30 cellular contexts compared by ENCODE assay signal in the genomic region with DNA sequence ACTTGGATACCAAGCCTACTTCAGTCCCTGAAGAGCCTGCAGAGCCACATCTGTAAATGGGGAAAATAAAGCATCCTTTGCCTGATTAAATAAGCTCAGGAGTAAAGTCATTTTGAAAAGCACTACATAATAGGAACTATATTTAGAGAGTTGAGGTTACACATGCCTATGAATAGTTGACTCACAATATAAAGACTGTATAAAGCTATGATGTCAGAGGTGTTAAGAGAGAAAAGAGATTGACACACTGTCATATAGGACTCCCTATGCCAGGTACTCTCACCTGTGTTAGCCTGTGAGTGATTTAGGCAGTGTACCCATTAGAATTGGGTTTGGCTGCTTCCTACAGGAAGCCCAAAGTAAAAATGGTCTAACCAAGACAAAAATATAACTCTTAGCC.
"Had no signal": no experiment of that assay in that cellular context is flagged by ENCODE, and none has a peak within 500 bp of the region (broad histone marks: within the 10 kb centered on the region; RNA-seq: fewer than 3 reads in every experiment).

No MANE protein-coding gene starts in this region.

- H3K36me3 Mint-ChIP-seq: activated CD4-positive, alpha-beta memory T cell treated with anti-CD3 and anti-CD28 coated beads for 36 hours; activated CD8-positive, alpha-beta memory T cell treated with anti-CD3 and anti-CD28 coated beads, Interleukin-2, amount 10 ng/mL, durations not matched to agents 7 days and 5 days; activated naive CD8-positive, alpha-beta T cell; brain; WTC11 had no signal

- FAIRE-seq: colon had no signal

- H3K4me1 ChIP-seq: ascending aorta, breast epithelium, esophagus muscularis mucosa, foreskin keratinocyte, gastrocnemius medialis, heart left ventricle had no signal

- H3K79me2 ChIP-seq: hepatocyte had no signal

- DNase-seq: activated CD4-positive, alpha-beta memory T cell treated with anti-CD3 and anti-CD28 coated beads for 36 hours; activated CD4-positive, alpha-beta T cell treated with anti-CD3 and anti-CD28 coated beads for 1 hour; activated CD4-positive, alpha-beta T cell treated with anti-CD3 and anti-CD28 coated beads, Interleukin-2, amount 10 ng/mL, durations not matched to agents 24 days and 14 days; activated CD8-positive, alpha-beta memory T cell treated with anti-CD3 and anti-CD28 coated beads, Interleukin-2, amount 10 ng/mL, durations not matched to agents 7 days and 5 days; activated CD8-positive, alpha-beta memory T cell treated with anti-CD3 and anti-CD28 coated beads, Interleukin-2, amount 50 U/mL, for 4 hours; activated CD8-positive, alpha-beta T cell treated with anti-CD3 and anti-CD28 coated beads, Interleukin-2, amount 10 ng/mL, durations not matched to agents 7 days and 5 days; activated effector memory CD4-positive, alpha-beta T cell treated with anti-CD3 and anti-CD28 coated beads, Interleukin-2, amount 50 U/mL, for 16 hours; activated naive CD4-positive, alpha-beta T cell treated with anti-CD3 and anti-CD28 coated beads for 36 hours; activated T-cell treated with anti-CD3 and anti-CD28 coated beads, Interleukin-2, amount 50 U/mL, for 24 hours; caudate nucleus; cortex of kidney; dermis blood vessel endothelial cell; effector CD4-positive, alpha-beta T cell; effector memory CD8-positive, alpha-beta T cell; erythroblast; foreskin keratinocyte; gastrocnemius medialis; glutamatergic neuron; heart left ventricle; T-helper 2 cell had no signal

- H3K4me3 ChIP-seq: ascending aorta, breast epithelium, esophagus muscularis mucosa, gastrocnemius medialis, heart left ventricle, hepatocyte had no signal

- ATAC-seq: activated CD8-positive, alpha-beta memory T cell treated with anti-CD3 and anti-CD28 coated beads, Interleukin-2, amount 10 ng/mL, durations not matched to agents 7 days and 5 days; activated CD8-positive, alpha-beta T cell treated with anti-CD3 and anti-CD28 coated beads, Interleukin-2, amount 10 ng/mL, durations not matched to agents 7 days and 5 days; effector memory CD8-positive, alpha-beta T cell; foreskin keratinocyte; gastrocnemius medialis; heart left ventricle; WTC11 had no signal

- H3K9me3 Mint-ChIP-seq: activated CD4-positive, alpha-beta memory T cell treated with anti-CD3 and anti-CD28 coated beads for 36 hours; activated CD4-positive, alpha-beta T cell treated with anti-CD3 and anti-CD28 coated beads, Interleukin-2, amount 10 ng/mL, durations not matched to agents 24 days and 14 days; activated naive CD4-positive, alpha-beta T cell treated with anti-CD3 and anti-CD28 coated beads for 36 hours; activated T-cell treated with anti-CD3 and anti-CD28 coated beads, Interleukin-2, amount 50 U/mL, for 24 hours; activated T-helper 2 cell treated with anti-CD3 and anti-CD28 coated beads, Interferon-gamma antibody, Interleukin-2, Interleukin-4, amounts not matched to agents 10 μg/mL and 5 μg/mL and 100 μg/mL, durations not matched to agents 14 hours and 24 hours and 36 hours; brain; effector memory CD8-positive, alpha-beta T cell; WTC11 had no signal

- H3K36me3 ChIP-seq: ascending aorta, breast epithelium, esophagus muscularis mucosa, gastrocnemius medialis, heart left ventricle had no signal

- H3K27ac Mint-ChIP-seq: activated CD4-positive, alpha-beta memory T cell treated with anti-CD3 and anti-CD28 coated beads for 36 hours; activated CD4-positive, alpha-beta T cell treated with anti-CD3 and anti-CD28 coated beads, Interleukin-2, amount 10 ng/mL, durations not matched to agents 24 days and 14 days; activated CD8-positive, alpha-beta memory T cell treated with anti-CD3 and anti-CD28 coated beads, Interleukin-2, amount 10 ng/mL, durations not matched to agents 7 days and 5 days; activated CD8-positive, alpha-beta T cell treated with anti-CD3 and anti-CD28 coated beads, Interleukin-2, amount 10 ng/mL, durations not matched to agents 7 days and 5 days; activated naive CD4-positive, alpha-beta T cell treated with anti-CD3 and anti-CD28 coated beads for 36 hours; activated naive CD8-positive, alpha-beta T cell; activated T-cell treated with anti-CD3 and anti-CD28 coated beads, Interleukin-2, amount 50 U/mL, for 24 hours; activated T-helper 2 cell treated with anti-CD3 and anti-CD28 coated beads, Interferon-gamma antibody, Interleukin-2, Interleukin-4, amounts not matched to agents 10 μg/mL and 5 μg/mL and 100 μg/mL, durations not matched to agents 14 hours and 24 hours and 36 hours; brain; effector memory CD8-positive, alpha-beta T cell; WTC11 had no signal

- H3K27me3 ChIP-seq: ascending aorta had no signal

- H3K27ac ChIP-seq: ascending aorta, breast epithelium, esophagus muscularis mucosa, foreskin keratinocyte, gastrocnemius medialis, heart left ventricle, hepatocyte, VCaP had no signal

- H3K4me3 Mint-ChIP-seq: activated CD4-positive, alpha-beta memory T cell treated with anti-CD3 and anti-CD28 coated beads for 36 hours; activated CD4-positive, alpha-beta T cell treated with anti-CD3 and anti-CD28 coated beads, Interleukin-2, amount 10 ng/mL, durations not matched to agents 24 days and 14 days; activated CD8-positive, alpha-beta memory T cell treated with anti-CD3 and anti-CD28 coated beads, Interleukin-2, amount 10 ng/mL, durations not matched to agents 7 days and 5 days; activated CD8-positive, alpha-beta T cell treated with anti-CD3 and anti-CD28 coated beads, Interleukin-2, amount 10 ng/mL, durations not matched to agents 7 days and 5 days; activated naive CD4-positive, alpha-beta T cell treated with anti-CD3 and anti-CD28 coated beads for 36 hours; activated naive CD8-positive, alpha-beta T cell; activated T-cell treated with anti-CD3 and anti-CD28 coated beads, Interleukin-2, amount 50 U/mL, for 24 hours; brain; effector memory CD8-positive, alpha-beta T cell; WTC11 had no signal

- H3K9me3 ChIP-seq: ascending aorta, breast epithelium, gastrocnemius medialis, heart left ventricle had no signal

- H3K4me1 Mint-ChIP-seq: activated CD4-positive, alpha-beta T cell treated with anti-CD3 and anti-CD28 coated beads, Interleukin-2, amount 10 ng/mL, durations not matched to agents 24 days and 14 days; activated CD8-positive, alpha-beta memory T cell treated with anti-CD3 and anti-CD28 coated beads, Interleukin-2, amount 10 ng/mL, durations not matched to agents 7 days and 5 days had no signal

- H2AFZ ChIP-seq: hepatocyte had no signal

- H3K4me2 ChIP-seq: hepatocyte had no signal
